10 cellular contexts compared by ENCODE assay signal in the genomic region with DNA sequence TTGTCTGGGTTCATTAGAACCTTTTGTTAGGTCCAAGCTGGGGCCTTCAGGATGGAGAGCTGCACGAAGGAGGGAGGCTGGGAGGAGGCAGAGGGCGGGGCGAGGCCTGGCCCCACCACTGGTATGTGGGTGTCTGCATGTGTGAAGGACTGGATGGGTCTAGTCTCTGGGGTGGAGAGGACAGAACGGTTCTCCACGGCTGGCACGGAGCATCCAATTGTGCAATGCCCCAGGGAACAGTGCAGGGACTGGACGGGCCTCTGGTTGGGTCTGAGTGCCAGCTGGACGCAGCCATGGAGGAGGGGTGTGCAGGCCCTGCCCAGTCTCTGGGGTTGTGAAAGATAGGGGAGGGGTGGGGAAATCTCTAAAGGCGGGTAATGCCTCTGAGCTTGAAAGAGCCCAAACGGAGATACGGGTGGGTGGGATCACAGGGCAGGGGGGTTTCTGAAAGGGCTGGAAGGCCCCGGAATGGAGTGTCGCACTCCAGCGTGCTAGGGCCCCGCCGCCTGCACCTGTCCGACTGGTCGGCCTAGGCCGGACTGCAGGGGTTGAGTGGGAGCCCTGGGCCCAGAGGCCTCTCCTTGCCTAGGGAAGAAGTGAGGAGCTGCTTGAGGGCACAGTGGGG. TPM values are rescaled to one million over a fixed set of nuclear protein-coding genes. Genes with fewer than 3 reads are reported as not detected.
A peak's percentile ranks its signal among the peaks of the same experiment; 100 is the strongest.
DNase-seq lines count a peak whose midpoint lies in the region; ATAC-seq and TF ChIP-seq lines count a peak whose summit lies in the region.
"Had no signal": no experiment of that assay in that cellular context is flagged by ENCODE, and none has a peak within 500 bp of the region (broad histone marks: within the 10 kb centered on the region; RNA-seq: fewer than 3 reads in every experiment).

No MANE protein-coding gene starts in this region.

- H3K27me3 Mint-ChIP-seq in Caco-2 (ENCODE audit: insufficient read depth, unreplicated experiment): no peaks in the 10 kb centered on the region
- H3K27me3 Mint-ChIP-seq in effector memory CD8-positive, alpha-beta T cell: peaks cover 44 to 82% of the 10 kb centered on the region in 2 donors

- no peaks in the 10 kb centered on the region for H3K9me3 Mint-ChIP-seq in Caco-2 (ENCODE audit: unreplicated experiment)
- H3K9me3 Mint-ChIP-seq in effector memory CD8-positive, alpha-beta T cell: no peaks in the 10 kb centered on the region

- BruUV-seq in Caco-2 (replicated peaks; lab: Mats Ljungman, UMichigan): no TSS peak

- peak overlapping the region; percentile 77 for H3K4me3 ChIP-seq in Caco-2 (ENCODE audit: low read depth, low read length)
- peak overlapping the region; percentile 83; the same call in 1 of the 2 replicates for H3K4me3 ChIP-seq in WERI-Rb-1 (ENCODE audit: low read depth, low read length)
- no peak overlapping the region for H3K4me3 ChIP-seq in right cardiac atrium (ENCODE audit: low read length)
- H3K4me3 ChIP-seq in psoas muscle: peak overlapping the region; percentile 66

- H3K9me3 ChIP-seq in Caco-2: no peaks in the 10 kb centered on the region
- H3K9me3 ChIP-seq in WERI-Rb-1 (ENCODE audit: severe bottlenecking): no peaks in the 10 kb centered on the region
- no peaks in the 10 kb centered on the region for H3K9me3 ChIP-seq in right cardiac atrium (ENCODE audit: control insufficient read depth, low read length)
- no peaks in the 10 kb centered on the region for H3K9me3 ChIP-seq in psoas muscle

- POLR2A ChIA-PET in Caco-2 (lab: Charles Lee): interaction anchor here (1.2 to 1.6 kb wide), 3 partner anchors 13 to 88 kb away, joined by 3 to 7 read pairs (median 5); a partner anchor contains a TSS

- H3K27ac Mint-ChIP-seq in Caco-2 (ENCODE audit: unreplicated experiment): peak overlapping the region; percentile 63
- no peak overlapping the region for H3K27ac Mint-ChIP-seq in effector memory CD8-positive, alpha-beta T cell

- peaks cover 1% of the 10 kb centered on the region; the same call in 1 of the 2 replicates for H3K36me3 ChIP-seq in Caco-2 (ENCODE audit: control insufficient read depth, insufficient read depth, low read length)
- H3K36me3 ChIP-seq in WERI-Rb-1: no peaks in the 10 kb centered on the region
- no peaks in the 10 kb centered on the region for H3K36me3 ChIP-seq in psoas muscle (ENCODE audit: insufficient read depth in 1 of 2, low read depth in 1 of 2)

- H3K27me3 ChIP-seq in Caco-2 (replicated peaks; ENCODE audit: control insufficient read depth, insufficient read depth, low read length) (no peaks in the 10 kb centered on the region), WERI-Rb-1 (ENCODE audit: insufficient read depth, low read depth, severe bottlenecking) (no peaks in the 10 kb centered on the region), right cardiac atrium (ENCODE audit: control insufficient read depth, insufficient read depth) (no peaks in the 10 kb centered on the region), psoas muscle (ENCODE audit: insufficient read depth in 3 of 3, low read length in 2 of 3) (peaks cover 0 to 43% (median 5%) of the 10 kb centered on the region in 3 donors)

- H3K27ac ChIP-seq in WERI-Rb-1 (no peak overlapping the region; the same call in 1 of the 2 replicates), right cardiac atrium (ENCODE audit: low read length) (peak overlapping the region; percentile 5), psoas muscle (no peak overlapping the region)

- no peaks in the 10 kb centered on the region for H3K4me1 Mint-ChIP-seq in Caco-2 (ENCODE audit: low read depth, unreplicated experiment)
- peaks cover 0 to 8% of the 10 kb centered on the region in 2 donors for H3K4me1 Mint-ChIP-seq in effector memory CD8-positive, alpha-beta T cell (ENCODE audit: low read depth in 2 of 2)

- H3K36me3 Mint-ChIP-seq in Caco-2 (ENCODE audit: insufficient read depth, unreplicated experiment): peaks cover 12% of the 10 kb centered on the region
- peaks cover 4% of the 10 kb centered on the region for H3K36me3 Mint-ChIP-seq in effector memory CD8-positive, alpha-beta T cell (ENCODE audit: insufficient read depth)

- peaks cover 17% of the 10 kb centered on the region for H3K4me1 ChIP-seq in Caco-2
- H3K4me1 ChIP-seq in right cardiac atrium (ENCODE audit: control insufficient read depth, insufficient read depth, low read length): peaks cover 2% of the 10 kb centered on the region
- H3K4me1 ChIP-seq in psoas muscle: peaks cover 15% of the 10 kb centered on the region

- DNase-seq in Caco-2 (no peak), WERI-Rb-1 (no peak), right cardiac atrium (peak; percentile 93 to 95 (median 95)), psoas muscle (peak; percentile 97 to 98), anterior cingulate cortex (lab: John Stamatoyannopoulos, UW) (no peak)
- no peak for DNase-seq in activated CD4-positive, alpha-beta T cell treated with anti-CD3 and anti-CD28 coated beads, Interleukin-2, amount 50 U/mL, for 48 hours
- no peak for DNase-seq in effector memory CD8-positive, alpha-beta T cell
- DNase-seq: activated CD4-positive, alpha-beta T cell treated with anti-CD3 and anti-CD28 coated beads, Interleukin-2, amount 50 U/mL, for 1 hour; stimulated activated CD4-positive, alpha-beta T cell treated with anti-CD3 and anti-CD28 coated beads, Interleukin-15, amount 100 ng/mL, for 24 hours had no signal

- intact Hi-C loops in Caco-2 (cut with micrococcal nuclease; ENCODE audit: unreplicated experiment): loop anchor here (5.0 kb wide), 1 partner anchor 88 kb away; a partner anchor contains a TSS
- intact Hi-C loops in right cardiac atrium (cut with DNase I): loop anchor here in 1 of 4 donors (10.0 kb wide), 1 partner anchor 51 kb away; no protein-coding TSS in a partner anchor
- intact Hi-C loops in psoas muscle (cut with DNase I): no loop called here

- CTCF ChIA-PET in Caco-2 (lab: Charles Lee): interaction anchor here (0.7 to 2.3 kb wide), 5 partner anchors 10 to 155 kb away, joined by 3 to 12 read pairs (median 4); no protein-coding TSS in a partner anchor

- TF ChIP-seq CTCF in Caco-2 (IDR thresholded peaks at IDR 0.05; ENCODE audit: insufficient read depth in 1 of 2, low read depth in 1 of 2, low read length in 1 of 2, severe bottlenecking in 1 of 2, unreplicated experiment in 1 of 2): no peak
- no peak for TF ChIP-seq CTCF in WERI-Rb-1 (IDR thresholded peaks at IDR 0.05; ENCODE audit: low read depth, low read length)
- TF ChIP-seq CTCF in psoas muscle (IDR thresholded peaks at IDR 0.05): no peak

- peak overlapping the region; percentile 88 for H3K4me3 Mint-ChIP-seq in Caco-2 (ENCODE audit: unreplicated experiment)
- H3K4me3 Mint-ChIP-seq in effector memory CD8-positive, alpha-beta T cell: peak overlapping the region in 1 of 2 donors; percentile 51

- WGBS in right cardiac atrium: 48% methylated on average over 19 of the region's 19 CpGs
- WGBS in psoas muscle, 3 donors: 21 to 32% (median 26%) methylated on average over 18 to 19 of the region's 19 CpGs

- peak; percentile 92 for ATAC-seq in right cardiac atrium
- peak; percentile 94 to 96 (median 95) for ATAC-seq in psoas muscle
- no peak for ATAC-seq in HG02571 (IDR thresholded peaks at IDR 0.05; ENCODE audit: unreplicated experiment)
- no peak for ATAC-seq in effector memory CD8-positive, alpha-beta T cell (replicated peaks)

RNA-seq across cellular contexts. Expression of a gene that starts 1.6 kb away (rescaled TPM):
- total RNA-seq in Caco-2 (2022): 61.5 and 68.1 TPM in 2 replicates
- 10 to 100 TPM in 2 of 4 donors, 1 to 10 TPM in 2; 3.9 to 19.1 (median 8.4) TPM for total RNA-seq in right cardiac atrium
- 5.0 TPM for polyA plus RNA-seq in right cardiac atrium
- total RNA-seq in psoas muscle: 1 to 10 TPM; 3.2 to 7.2 (median 5.1) TPM
- polyA plus RNA-seq in psoas muscle: 1 to 10 TPM; 2.4 to 5.6 (median 3.8) TPM

RNA-seq across cellular contexts. Expression of a gene that starts 22.8 kb away (rescaled TPM):
- total RNA-seq in Caco-2 (2022): 0.14 and 0.67 TPM in 2 replicates
- total RNA-seq in right cardiac atrium: 1 to 10 TPM in 3 of 4 donors, under 1 TPM in 1; 0.57 to 3.8 (median 2.1) TPM
- polyA plus RNA-seq in right cardiac atrium: 1.4 TPM
- under 1 TPM; 0.42 to 0.88 (median 0.65) TPM for total RNA-seq in psoas muscle
- polyA plus RNA-seq in psoas muscle: under 1 TPM; 0.23 to 0.30 (median 0.27) TPM

Comparison
In these comparisons a context has a peak if more than half of its experiments do, and no peak if none do; other contexts are left out.
1. DNase-seq: peak in right cardiac atrium (3 of 3) and psoas muscle (2 of 2); none in Caco-2 (0 of 2), WERI-Rb-1 (single experiment), anterior cingulate cortex (0 of 58), activated CD4-positive, alpha-beta T cell treated with anti-CD3 and anti-CD28 coated beads, Interleukin-2, amount 50 U/mL, for 48 hours (0 of 2) and effector memory CD8-positive, alpha-beta T cell (0 of 3).
2. ATAC-seq: peak in right cardiac atrium (2 of 2) and psoas muscle (4 of 4); none in HG02571 (single experiment) and effector memory CD8-positive, alpha-beta T cell (single experiment).